8 cellular contexts compared by ENCODE assay signal in genomic region chr14:24411468-24412454, GRCh38. TPM values are rescaled to one million over a fixed set of nuclear protein-coding genes. Genes with fewer than 3 reads are reported as not detected.
A peak's percentile ranks its signal among the peaks of the same experiment; 100 is the strongest.
DNase-seq lines count a peak whose midpoint lies in the region; ATAC-seq, FAIRE-seq and TF ChIP-seq lines count a peak whose summit lies in the region.

No MANE protein-coding gene starts in this region.

- H3K4me1 ChIP-seq in esophagus muscularis mucosa: peaks cover 0 to 14% (median 6%) of the 10 kb centered on the region in 4 donors

- intact Hi-C loops in esophagus muscularis mucosa (cut with DNase I): no loop called here

- DNase-seq in AG20443 (ENCODE audit: low spot score): peak; percentile 76
- peak; percentile 64 for DNase-seq in HT-29 (ENCODE audit: low spot score)
- no peak for DNase-seq in esophagus muscularis mucosa (ENCODE audit: extremely low spot score)
- DNase-seq in osteocyte (ENCODE audit: extremely low spot score, unreplicated experiment): no peak
- no peak for DNase-seq in coronary artery (ENCODE audit: low spot score)
- DNase-seq in T-helper 9 cell: no peak

- H3K27me3 ChIP-seq in esophagus muscularis mucosa: no peaks in the 10 kb centered on the region

- peaks cover 1% of the 10 kb centered on the region for H3K4me1 Mint-ChIP-seq in osteocyte (ENCODE audit: unreplicated experiment)

- no peaks in the 10 kb centered on the region for H3K9me3 Mint-ChIP-seq in osteocyte (ENCODE audit: unreplicated experiment)

- FAIRE-seq in G401.6 (lab: Jason Lieb, UNC): peak; percentile 77

- peak; percentile 42 to 74 (median 58) for TF ChIP-seq CTCF in esophagus muscularis mucosa (IDR thresholded peaks at IDR 0.05)
- peak; percentile 73 for TF ChIP-seq CTCF in osteocyte (IDR thresholded peaks at IDR 0.05)
- no peak for TF ChIP-seq CTCF in coronary artery (IDR thresholded peaks at IDR 0.05)

- 68% methylated on average over 13 of the region's 15 CpGs for WGBS in esophagus muscularis mucosa

- no peaks in the 10 kb centered on the region for H3K9me3 ChIP-seq in esophagus muscularis mucosa

- H3K27ac ChIP-seq in esophagus muscularis mucosa (replicated peaks in 1 of 4): no peak overlapping the region
- no peak overlapping the region for H3K27ac ChIP-seq in coronary artery

- no peak overlapping the region for H3K4me3 Mint-ChIP-seq in osteocyte (ENCODE audit: unreplicated experiment)

- TF ChIP-seq EP300 in esophagus muscularis mucosa (IDR thresholded peaks at IDR 0.05): no peak

- peaks cover 13 to 84% (median 78%) of the 10 kb centered on the region in 4 donors for H3K36me3 ChIP-seq in esophagus muscularis mucosa

- ATAC-seq in SK-N-SH treated with all-trans-retinoic acid at 6 μM for 48 hours: peak; percentile 86

- no peaks in the 10 kb centered on the region for H3K27me3 Mint-ChIP-seq in osteocyte (ENCODE audit: unreplicated experiment)

- peaks cover 32% of the 10 kb centered on the region for H3K36me3 Mint-ChIP-seq in osteocyte (ENCODE audit: unreplicated experiment)

- TF ChIP-seq POLR2A in esophagus muscularis mucosa (IDR thresholded peaks at IDR 0.05; ENCODE audit: low read depth): no peak

- H3K4me3 ChIP-seq in esophagus muscularis mucosa (no peak overlapping the region), coronary artery (no peak overlapping the region)

- H3K27ac Mint-ChIP-seq in osteocyte (ENCODE audit: unreplicated experiment): no peak overlapping the region

TF ChIP-seq in SK-N-SH treated with all-trans-retinoic acid at 6 μM for 48 hours, 23 proteins besides CTCF, POLR2A, EP300 and RAD21:
- TF ChIP-seq PPARA (CRISPR knock-in tag; IDR thresholded peaks at IDR 0.05; ENCODE audit: borderline replicate concordance): no peak
- TF ChIP-seq TOX (CRISPR knock-in tag; IDR thresholded peaks at IDR 0.05; ENCODE audit: borderline replicate concordance): no peak
- no peak for TF ChIP-seq OSR1 (CRISPR knock-in tag; IDR thresholded peaks at IDR 0.05)
- no peak for TF ChIP-seq CSDC2 (CRISPR knock-in tag; IDR thresholded peaks at IDR 0.05)
- TF ChIP-seq ARNTL (CRISPR knock-in tag; IDR thresholded peaks at IDR 0.05; ENCODE audit: borderline replicate concordance, low read depth): no peak
- TF ChIP-seq ISL1 (CRISPR knock-in tag; IDR thresholded peaks at IDR 0.05): no peak
- TF ChIP-seq ZNF565 (CRISPR knock-in tag; conservative IDR thresholded peaks at IDR 0.05; ENCODE audit: low read depth): no peak
- TF ChIP-seq ZNF70 (CRISPR knock-in tag; IDR thresholded peaks at IDR 0.05): no peak
- TF ChIP-seq PATZ1 (CRISPR knock-in tag; IDR thresholded peaks at IDR 0.05; ENCODE audit: borderline replicate concordance): no peak
- TF ChIP-seq CSRNP3 (CRISPR knock-in tag; IDR thresholded peaks at IDR 0.05): no peak
- TF ChIP-seq CREB5 (CRISPR knock-in tag; IDR thresholded peaks at IDR 0.05; ENCODE audit: low read depth): no peak
- no peak for TF ChIP-seq BACH2 (CRISPR knock-in tag; IDR thresholded peaks at IDR 0.05; ENCODE audit: borderline replicate concordance)
- TF ChIP-seq GLIS3 (CRISPR knock-in tag; IDR thresholded peaks at IDR 0.05): no peak

RNA-seq across cellular contexts. Expression of gene NYNRIN, which starts 13.0 kb away (rescaled TPM):
- total RNA-seq in HT-29 (2014; rRNA removed; shearing (Covaris generic)): 21.3 and 25.1 TPM in 2 replicates
- total RNA-seq in esophagus muscularis mucosa (10 to 100 TPM in 3 of 4 donors, 1 to 10 TPM in 1; 8.0 to 21.2 (median 13.4) TPM), osteocyte (39.6 and 40.2 TPM in 2 replicates)

RNA-seq across cellular contexts. Expression of gene CBLN3, which starts 17.7 kb away (rescaled TPM):
- total RNA-seq in HT-29 (2014; rRNA removed; shearing (Covaris generic)): 0.70 and 2.5 TPM in 2 replicates
- 1 to 10 TPM; 1.2 to 2.2 (median 1.9) TPM for total RNA-seq in esophagus muscularis mucosa
- total RNA-seq in osteocyte: 5.5 and 6.1 TPM in 2 replicates

RNA-seq across cellular contexts. Expression of gene KHNYN, which starts 18.0 kb away (rescaled TPM):
- total RNA-seq in HT-29 (2014; rRNA removed; shearing (Covaris generic)): 60.6 and 72.2 TPM in 2 replicates
- 10 to 100 TPM; 46.5 to 75.8 (median 58.4) TPM for total RNA-seq in esophagus muscularis mucosa
- total RNA-seq in osteocyte: 59.9 and 60.9 TPM in 2 replicates

RNA-seq across cellular contexts. Expression of gene SDR39U1, which starts 30.8 kb away (rescaled TPM):
- 25.5 and 32.6 TPM in 2 replicates for total RNA-seq in HT-29 (2014; rRNA removed; shearing (Covaris generic))
- 10 to 100 TPM; 23.9 to 48.6 (median 33.5) TPM for total RNA-seq in esophagus muscularis mucosa
- total RNA-seq in osteocyte: 53.9 and 54.6 TPM in 2 replicates

RNA-seq across cellular contexts. Expression of gene NFATC4, which starts 43.8 kb away (rescaled TPM):
- total RNA-seq in HT-29 (2014; rRNA removed; shearing (Covaris generic)): 2.9 and 4.3 TPM in 2 replicates
- total RNA-seq in esophagus muscularis mucosa: 10 to 100 TPM; 38.8 to 65.2 (median 48.3) TPM
- 197 and 223 TPM in 2 replicates for total RNA-seq in osteocyte

Comparison
In these comparisons a context has a peak if more than half of its experiments do, and no peak if none do; other contexts are left out.
1. DNase-seq: peak in AG20443 (single experiment) and HT-29 (single experiment); none in esophagus muscularis mucosa (single experiment), osteocyte (single experiment), coronary artery (single experiment) and T-helper 9 cell (single experiment).